1 cellular context compared by ENCODE assay signal in genomic region chr7:12765431-12766100, GRCh38.
TF ChIP-seq lines count a peak whose summit lies in the region.

No MANE protein-coding gene starts in this region.

TF ChIP-seq in IMR-90, 13 proteins besides CTCF, POLR2A, EP300 and RAD21 (continued from another document):
- no peak for TF ChIP-seq ELK1 (IDR thresholded peaks at IDR 0.05; ENCODE audit: borderline replicate concordance, low read depth, low read length)
- no peak for TF ChIP-seq NFE2L2 (IDR thresholded peaks at IDR 0.05; ENCODE audit: low read depth, low read length)
- no peak for TF ChIP-seq RCOR1 (IDR thresholded peaks at IDR 0.05; ENCODE audit: insufficient replicate concordance, low read length)
- 0 out of 2 replicates have a peak, but pooled peaks have one; percentile 13 for TF ChIP-seq MAFK (IDR thresholded peaks at IDR 0.05; ENCODE audit: low read depth, low read length)
TF ChIP-seq in IMR-90: peak in this region for 1.
